Comparison of ENCODE assay signal across 12 cellular contexts in the genomic region with DNA sequence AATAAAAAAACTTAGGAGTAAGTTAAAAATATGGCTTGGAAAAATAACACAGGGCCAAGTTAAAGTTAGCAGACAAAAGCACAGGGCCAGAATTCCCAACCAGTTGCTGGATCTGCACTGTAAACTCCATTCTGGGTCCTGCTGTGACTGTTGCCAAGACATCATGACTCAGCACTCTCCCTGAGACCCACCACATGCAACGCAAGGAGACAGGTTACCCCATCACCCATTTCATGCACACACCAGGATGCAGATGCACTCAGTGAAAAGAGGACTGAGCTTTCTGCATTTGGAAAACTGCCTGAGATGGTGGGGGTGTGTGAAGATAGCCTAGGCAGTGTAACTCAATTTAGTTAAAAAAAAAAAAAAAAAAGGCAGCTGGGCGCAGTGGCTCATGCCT.
DNase-seq lines count a peak whose midpoint lies in the region; ATAC-seq and TF ChIP-seq lines count a peak whose summit lies in the region.
"Had no signal": no experiment of that assay in that cellular context is flagged by ENCODE, and none has a peak within 500 bp of the region (broad histone marks: within the 10 kb centered on the region; RNA-seq: fewer than 3 reads in every experiment).

No MANE protein-coding gene starts in this region.

- no peak for ATAC-seq in HG02884 (IDR thresholded peaks at IDR 0.05; ENCODE audit: unreplicated experiment)
- ATAC-seq: foreskin keratinocyte had no signal

- no peak overlapping the region for H3K9ac ChIP-seq in stomach smooth muscle (ENCODE audit: low read length in 2 of 2)

- DNase-seq in NCI-H748 (lab: John Stamatoyannopoulos, UW; ENCODE audit: unreplicated experiment), result peak; percentile 7
- DNase-seq in NCI-H748 treated with DMSO at 0.1 percent for 48 hours (lab: John Stamatoyannopoulos, UW), result no peak
- DNase-seq in ascending aorta (ENCODE audit: low spot score in 2 of 2), result peak; percentile 41 to 87
- DNase-seq in hepatic stellate cell (ENCODE audit: low spot score), result peak; percentile 44
- no peak for DNase-seq in AML-193 (lab: John Stamatoyannopoulos, UW)
- no peak for DNase-seq in stimulated activated CD4-positive, alpha-beta T cell treated with anti-CD3 and anti-CD28 coated beads, Interleukin-4, amount 100 ng/mL, for 4 hours
- DNase-seq: foreskin keratinocyte, MV-4-11, T-helper 1 cell had no signal

- H3K4me1 ChIP-seq in ascending aorta (peaks cover 3 to 17% of the 10 kb centered on the region in 2 donors), stomach smooth muscle (ENCODE audit: control insufficient read depth, insufficient read depth, low read length) (peaks cover 31% of the 10 kb centered on the region)
- H3K4me1 ChIP-seq: foreskin keratinocyte had no signal

- peak overlapping the region; percentile 62 to 96 for H3K27ac ChIP-seq in ascending aorta
- H3K27ac ChIP-seq in stomach smooth muscle (ENCODE audit: low read length), result peak overlapping the region; percentile 37
- H3K27ac ChIP-seq: foreskin keratinocyte, psoas muscle had no signal

- H3K27me3 ChIP-seq in ascending aorta (no peaks in the 10 kb centered on the region), stomach smooth muscle (ENCODE audit: control insufficient read depth in 1 of 2, insufficient read depth in 2 of 2, low read length in 2 of 2) (no peaks in the 10 kb centered on the region)

- no peaks in the 10 kb centered on the region for H3K36me3 ChIP-seq in ascending aorta
- no peaks in the 10 kb centered on the region for H3K36me3 ChIP-seq in stomach smooth muscle (ENCODE audit: control insufficient read depth in 2 of 2, insufficient read depth in 2 of 2, low read length in 2 of 2)

- H3K9me3 ChIP-seq in ascending aorta (no peaks in the 10 kb centered on the region), stomach smooth muscle (ENCODE audit: control insufficient read depth in 2 of 2, low read length in 2 of 2) (no peaks in the 10 kb centered on the region)
- H3K9me3 ChIP-seq: psoas muscle had no signal

- H3K4me3 ChIP-seq in ascending aorta (no peak overlapping the region), stomach smooth muscle (ENCODE audit: low read length in 2 of 2) (no peak overlapping the region)
- H3K4me3 ChIP-seq: psoas muscle had no signal

- intact Hi-C loops in ascending aorta (cut with DNase I), result no loop called here

- no peak for TF ChIP-seq CTCF in ascending aorta (IDR thresholded peaks at IDR 0.05)

Comparison
In these comparisons a context has a peak if more than half of its experiments do, and no peak if none do; other contexts are left out.
1. DNase-seq: peak in NCI-H748 (single experiment), ascending aorta (2 of 2) and hepatic stellate cell (single experiment); none in NCI-H748 treated with DMSO at 0.1 percent for 48 hours (single experiment), AML-193 (0 of 2) and stimulated activated CD4-positive, alpha-beta T cell treated with anti-CD3 and anti-CD28 coated beads, Interleukin-4, amount 100 ng/mL, for 4 hours (0 of 2).